Comparison of ENCODE assay signal across 10 cellular contexts in genomic region chr17:70344356-70345060, GRCh38.
DNase-seq lines count a peak whose midpoint lies in the region; ATAC-seq, FAIRE-seq and TF ChIP-seq lines count a peak whose summit lies in the region.
"Had no signal": no experiment of that assay in that cellular context is flagged by ENCODE, and none has a peak within 500 bp of the region (broad histone marks: within the 10 kb centered on the region; RNA-seq: fewer than 3 reads in every experiment).

No MANE protein-coding gene starts in this region.

- H3K27ac ChIP-seq in A549 (no peak overlapping the region), GM23248 (no peak overlapping the region), muscle layer of colon (ENCODE audit: low read depth, low read length) (no peak overlapping the region)
- H3K27ac ChIP-seq: VCaP had no signal

- no peaks in the 10 kb centered on the region for H3F3A ChIP-seq in GM23248 (ENCODE audit: insufficient read depth)

- H4K20me1 ChIP-seq in GM23248 (ENCODE audit: insufficient read depth), result no peaks in the 10 kb centered on the region

- H3K4me1 Mint-ChIP-seq in MCF 10A (ENCODE audit: insufficient read depth, unreplicated experiment), result peaks cover 6% of the 10 kb centered on the region

- no peaks in the 10 kb centered on the region for H3K27me3 Mint-ChIP-seq in MCF 10A (ENCODE audit: insufficient read depth, unreplicated experiment)

- POLR2A ChIA-PET in A549 (lab: Yijun Ruan, JAX) (no interaction called here), MCF 10A (lab: Yijun Ruan, JAX) (interaction anchor here (0.8 to 1.3 kb wide), 2 partner anchors 9 to 10 kb away, joined by 3 to 5 read pairs; no protein-coding TSS in a partner anchor)

- BruUV-seq in MCF 10A (replicated peaks; lab: Mats Ljungman, UMichigan), result no TSS peak

- H3K36me3 Mint-ChIP-seq in MCF 10A (ENCODE audit: insufficient read depth, unreplicated experiment), result no peaks in the 10 kb centered on the region

- CTCF ChIA-PET in A549 (lab: Yijun Ruan, JAX) (interaction anchor here (0.6 kb wide), 1 partner anchor 12 kb away, joined by 3 read pairs; no protein-coding TSS in a partner anchor), MCF 10A (lab: Yijun Ruan, JAX) (interaction anchor here (0.7 kb wide), 1 partner anchor 707 kb away, joined by 3 read pairs; no protein-coding TSS in a partner anchor)

- TF ChIP-seq CTCF in A549 (IDR thresholded peaks at IDR 0.05), result no peak
- TF ChIP-seq CTCF in MCF 10A (IDR thresholded peaks at IDR 0.05; ENCODE audit: unreplicated experiment), result no peak

- DNase-seq in A549 (ENCODE audit: low read depth in 1 of 2, low spot score in 1 of 2) (no peak), GM23248 (peak; percentile 35), MCF 10A (ENCODE audit: unreplicated experiment) (peak; percentile 25), GM12891 (ENCODE audit: insufficient read length, low spot score) (no peak), middle frontal gyrus (ENCODE audit: extremely low spot score, low spot score) (no peak)
- DNase-seq in stimulated activated CD4-positive, alpha-beta T cell treated with anti-CD3 and anti-CD28 coated beads, Interleukin-12 subunit alpha, Interleukin-12 subunit beta, amount 100 ng/mL, for 4 hours, result no peak
- DNase-seq: NCI-H446 had no signal

- H3K9me3 ChIP-seq in A549 (no peaks in the 10 kb centered on the region), GM23248 (ENCODE audit: low read depth) (no peaks in the 10 kb centered on the region), muscle layer of colon (ENCODE audit: low read length) (no peaks in the 10 kb centered on the region)

- ATAC-seq in A549 (no peak), HG02981 (IDR thresholded peaks at IDR 0.05; ENCODE audit: unreplicated experiment) (no peak)

- H3K4me3 ChIP-seq in A549, result no peak overlapping the region
- H3K4me3 ChIP-seq in GM23248, result peak overlapping the region; percentile 61
- peak overlapping the region; percentile 25 to 52 for H3K4me3 ChIP-seq in muscle layer of colon (ENCODE audit: low read depth in 1 of 2, low read length in 2 of 2)

- H3K4me1 ChIP-seq in A549, result no peaks in the 10 kb centered on the region
- H3K4me1 ChIP-seq in GM23248 (ENCODE audit: insufficient read depth), result no peaks in the 10 kb centered on the region
- no peaks in the 10 kb centered on the region for H3K4me1 ChIP-seq in muscle layer of colon (ENCODE audit: insufficient read depth, low read length)

- no peak for TF ChIP-seq EP300 in A549 (IDR thresholded peaks at IDR 0.05)

- H3K9ac ChIP-seq in GM23248 (peak overlapping the region; percentile 40), muscle layer of colon (ENCODE audit: low read length) (peak overlapping the region; percentile 29)

- TF ChIP-seq POLR2A in A549 (IDR thresholded peaks at IDR 0.05; ENCODE audit: low read length), result no peak
- no peak for TF ChIP-seq POLR2A in GM12891 (IDR thresholded peaks at IDR 0.05; ENCODE audit: low read depth, low read length)

- peak; percentile 43 for FAIRE-seq in A549 (lab: Jason Lieb, UNC)
- FAIRE-seq in GM12891 (lab: Jason Lieb, UNC), result no peak

- TF ChIP-seq RAD21 in A549 (conservative IDR thresholded peaks at IDR 0.05 in 1 of 2, IDR thresholded peaks at IDR 0.05 in 1 of 2), result no peak

- peak overlapping the region; percentile 70 for H3K4me3 Mint-ChIP-seq in MCF 10A (ENCODE audit: unreplicated experiment)

- peak overlapping the region; percentile 85 for H3K27ac Mint-ChIP-seq in MCF 10A (ENCODE audit: low read depth, unreplicated experiment)

- H3K9me3 Mint-ChIP-seq in MCF 10A (ENCODE audit: unreplicated experiment), result no peaks in the 10 kb centered on the region

- peak overlapping the region; percentile 59 for H2AFZ ChIP-seq in GM23248

- no peaks in the 10 kb centered on the region for H3K36me3 ChIP-seq in GM23248 (ENCODE audit: low read depth)
- H3K36me3 ChIP-seq in muscle layer of colon (ENCODE audit: insufficient read depth, low read length), result no peaks in the 10 kb centered on the region

- intact Hi-C loops in MCF 10A (cut with micrococcal nuclease), result no loop called here

- no peaks in the 10 kb centered on the region for H3K9me2 ChIP-seq in GM23248 (ENCODE audit: insufficient read depth)

- H3K27me3 ChIP-seq in GM23248 (replicated peaks; ENCODE audit: insufficient read depth) (no peaks in the 10 kb centered on the region), muscle layer of colon (ENCODE audit: control insufficient read depth in 1 of 2, insufficient read depth in 2 of 2, low read length in 2 of 2) (no peaks in the 10 kb centered on the region)

- H3K4me2 ChIP-seq in A549 (peak overlapping the region; percentile 39), GM23248 (ENCODE audit: unreplicated experiment) (peak overlapping the region; percentile 60)

- in situ Hi-C loops in GM23248 (cut with MboI), result no loop called here

- 15% methylated on average over 6 of the region's 6 CpGs for WGBS in A549 (ENCODE audit: missing lambda C conversion rate)
- 2 to 5% methylated on average over 6 of the region's 6 CpGs for WGBS in GM23248 (ENCODE audit: low coverage in 1 of 2, low lambda C conversion rate in 2 of 2, missing lambda C conversion rate in 2 of 2), 2 experiments

- no peaks in the 10 kb centered on the region for H3K79me2 ChIP-seq in GM23248 (ENCODE audit: insufficient read depth)

TF ChIP-seq in A549, 52 proteins besides CTCF, POLR2A, EP300 and RAD21:
- no peak for TF ChIP-seq EHF (CRISPR knock-in tag; IDR thresholded peaks at IDR 0.05)
- no peak for TF ChIP-seq FOXS1 (CRISPR knock-in tag; IDR thresholded peaks at IDR 0.05)

TF ChIP-seq in GM12891, 5 proteins besides CTCF, POLR2A, EP300 and RAD21:
- TF ChIP-seq TAF1 (IDR thresholded peaks at IDR 0.05; ENCODE audit: low read depth, low read length) (no peak), POLR2AphosphoS5 (IDR thresholded peaks at IDR 0.05; ENCODE audit: low read depth, low read length) (no peak), POU2F2 (IDR thresholded peaks at IDR 0.05; ENCODE audit: low read depth, low read length) (no peak), PAX5 (IDR thresholded peaks at IDR 0.05; ENCODE audit: insufficient read depth, low read length, severe bottlenecking) (no peak)
TF ChIP-seq in GM12891: peak in this region for 0.

Comparison
In these comparisons a context has a peak if more than half of its experiments do, and no peak if none do; other contexts are left out.
1. DNase-seq: peak in GM23248 (single experiment) and MCF 10A (single experiment); none in A549 (0 of 2), GM12891 (single experiment), stimulated activated CD4-positive, alpha-beta T cell treated with anti-CD3 and anti-CD28 coated beads, Interleukin-12 subunit alpha, Interleukin-12 subunit beta, amount 100 ng/mL, for 4 hours (single experiment) and middle frontal gyrus (single experiment).